3 cellular contexts compared by ENCODE assay signal in the genomic region with DNA sequence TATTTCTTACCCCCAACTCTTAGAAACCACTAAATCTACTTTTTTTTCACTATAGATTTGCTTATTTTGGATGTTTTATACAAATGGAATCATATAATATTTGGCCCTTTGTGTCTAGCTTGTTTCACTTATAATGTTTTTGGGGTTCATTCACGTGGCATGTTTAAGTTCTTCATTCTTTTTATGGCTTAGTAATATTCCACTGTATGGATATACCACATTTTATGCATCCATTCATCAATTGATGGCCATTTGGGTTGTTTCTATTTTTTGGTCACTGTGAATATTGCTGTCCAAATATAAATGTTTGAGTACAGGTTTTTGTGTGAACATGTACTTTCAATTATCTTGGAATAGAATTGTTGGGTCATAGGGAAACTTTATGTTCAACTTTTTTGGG.
TF ChIP-seq lines count a peak whose summit lies in the region.

No MANE protein-coding gene starts in this region.

TF ChIP-seq in SK-N-SH treated with all-trans-retinoic acid at 6 μM for 48 hours, 23 proteins besides CTCF, POLR2A, EP300 and RAD21:
- no peak for TF ChIP-seq ZFP3 (CRISPR knock-in tag; IDR thresholded peaks at IDR 0.05)
- no peak for TF ChIP-seq ZNF70 (CRISPR knock-in tag; IDR thresholded peaks at IDR 0.05)
- no peak for TF ChIP-seq PPARA (CRISPR knock-in tag; IDR thresholded peaks at IDR 0.05; ENCODE audit: borderline replicate concordance)
- peak; percentile 95 for TF ChIP-seq ZNF8 (CRISPR knock-in tag; IDR thresholded peaks at IDR 0.05)

TF ChIP-seq in SK-N-SH, 30 proteins besides CTCF, POLR2A, EP300 and RAD21:
- no peak for TF ChIP-seq TCF12 (IDR thresholded peaks at IDR 0.05)
- no peak for TF ChIP-seq FOSL2 (IDR thresholded peaks at IDR 0.05; ENCODE audit: borderline replicate concordance, low read depth)
- TF ChIP-seq CHD2 (IDR thresholded peaks at IDR 0.05; ENCODE audit: low read length, partially characterized antibody) = no peak
- TF ChIP-seq, protein P1, sequence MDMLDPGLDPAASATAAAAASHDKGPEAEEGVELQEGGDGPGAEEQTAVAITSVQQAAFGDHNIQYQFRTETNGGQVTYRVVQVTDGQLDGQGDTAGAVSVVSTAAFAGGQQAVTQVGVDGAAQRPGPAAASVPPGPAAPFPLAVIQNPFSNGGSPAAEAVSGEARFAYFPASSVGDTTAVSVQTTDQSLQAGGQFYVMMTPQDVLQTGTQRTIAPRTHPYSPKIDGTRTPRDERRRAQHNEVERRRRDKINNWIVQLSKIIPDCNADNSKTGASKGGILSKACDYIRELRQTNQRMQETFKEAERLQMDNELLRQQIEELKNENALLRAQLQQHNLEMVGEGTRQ (IDR thresholded peaks at IDR 0.05; ENCODE audit: borderline replicate concordance, low read depth, low read length) = no peak
- TF ChIP-seq ELF1 (IDR thresholded peaks at IDR 0.05) = no peak
- no peak for TF ChIP-seq POLR2AphosphoS5 (IDR thresholded peaks at IDR 0.05; ENCODE audit: low read depth, low read length)
- no peak for TF ChIP-seq GABPA (IDR thresholded peaks at IDR 0.05; ENCODE audit: low read depth)
- TF ChIP-seq JUND (IDR thresholded peaks at IDR 0.05) = no peak
- TF ChIP-seq, protein P2, sequence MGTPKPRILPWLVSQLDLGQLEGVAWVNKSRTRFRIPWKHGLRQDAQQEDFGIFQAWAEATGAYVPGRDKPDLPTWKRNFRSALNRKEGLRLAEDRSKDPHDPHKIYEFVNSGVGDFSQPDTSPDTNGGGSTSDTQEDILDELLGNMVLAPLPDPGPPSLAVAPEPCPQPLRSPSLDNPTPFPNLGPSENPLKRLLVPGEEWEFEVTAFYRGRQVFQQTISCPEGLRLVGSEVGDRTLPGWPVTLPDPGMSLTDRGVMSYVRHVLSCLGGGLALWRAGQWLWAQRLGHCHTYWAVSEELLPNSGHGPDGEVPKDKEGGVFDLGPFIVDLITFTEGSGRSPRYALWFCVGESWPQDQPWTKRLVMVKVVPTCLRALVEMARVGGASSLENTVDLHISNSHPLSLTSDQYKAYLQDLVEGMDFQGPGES (IDR thresholded peaks at IDR 0.05; ENCODE audit: low read depth, low read length) = no peak
- no peak for TF ChIP-seq TAF1 (IDR thresholded peaks at IDR 0.05; ENCODE audit: borderline replicate concordance, low read depth, low read length)
- no peak for TF ChIP-seq YY1 (IDR thresholded peaks at IDR 0.05; ENCODE audit: low read depth)
- TF ChIP-seq MEF2A (IDR thresholded peaks at IDR 0.05; ENCODE audit: borderline replicate concordance, low read depth) = no peak
- TF ChIP-seq NFIC (IDR thresholded peaks at IDR 0.05; ENCODE audit: borderline replicate concordance) = no peak
- TF ChIP-seq RFX5 (IDR thresholded peaks at IDR 0.05; ENCODE audit: low read length) = no peak
- TF ChIP-seq EZH2phosphoT487 (IDR thresholded peaks at IDR 0.05; ENCODE audit: borderline replicate concordance, low read depth) = no peak
- TF ChIP-seq, protein P3, sequence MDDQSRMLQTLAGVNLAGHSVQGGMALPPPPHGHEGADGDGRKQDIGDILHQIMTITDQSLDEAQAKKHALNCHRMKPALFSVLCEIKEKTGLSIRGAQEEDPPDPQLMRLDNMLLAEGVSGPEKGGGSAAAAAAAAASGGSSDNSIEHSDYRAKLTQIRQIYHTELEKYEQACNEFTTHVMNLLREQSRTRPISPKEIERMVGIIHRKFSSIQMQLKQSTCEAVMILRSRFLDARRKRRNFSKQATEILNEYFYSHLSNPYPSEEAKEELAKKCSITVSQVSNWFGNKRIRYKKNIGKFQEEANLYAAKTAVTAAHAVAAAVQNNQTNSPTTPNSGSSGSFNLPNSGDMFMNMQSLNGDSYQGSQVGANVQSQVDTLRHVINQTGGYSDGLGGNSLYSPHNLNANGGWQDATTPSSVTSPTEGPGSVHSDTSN (IDR thresholded peaks at IDR 0.05) = no peak
- TF ChIP-seq SIN3A (IDR thresholded peaks at IDR 0.05; ENCODE audit: borderline replicate concordance, low read depth, low read length) = no peak
- TF ChIP-seq, protein P4, sequence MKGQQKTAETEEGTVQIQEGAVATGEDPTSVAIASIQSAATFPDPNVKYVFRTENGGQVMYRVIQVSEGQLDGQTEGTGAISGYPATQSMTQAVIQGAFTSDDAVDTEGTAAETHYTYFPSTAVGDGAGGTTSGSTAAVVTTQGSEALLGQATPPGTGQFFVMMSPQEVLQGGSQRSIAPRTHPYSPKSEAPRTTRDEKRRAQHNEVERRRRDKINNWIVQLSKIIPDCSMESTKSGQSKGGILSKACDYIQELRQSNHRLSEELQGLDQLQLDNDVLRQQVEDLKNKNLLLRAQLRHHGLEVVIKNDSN (IDR thresholded peaks at IDR 0.05; ENCODE audit: borderline replicate concordance, low read depth) = no peak
- TF ChIP-seq, protein P5, sequence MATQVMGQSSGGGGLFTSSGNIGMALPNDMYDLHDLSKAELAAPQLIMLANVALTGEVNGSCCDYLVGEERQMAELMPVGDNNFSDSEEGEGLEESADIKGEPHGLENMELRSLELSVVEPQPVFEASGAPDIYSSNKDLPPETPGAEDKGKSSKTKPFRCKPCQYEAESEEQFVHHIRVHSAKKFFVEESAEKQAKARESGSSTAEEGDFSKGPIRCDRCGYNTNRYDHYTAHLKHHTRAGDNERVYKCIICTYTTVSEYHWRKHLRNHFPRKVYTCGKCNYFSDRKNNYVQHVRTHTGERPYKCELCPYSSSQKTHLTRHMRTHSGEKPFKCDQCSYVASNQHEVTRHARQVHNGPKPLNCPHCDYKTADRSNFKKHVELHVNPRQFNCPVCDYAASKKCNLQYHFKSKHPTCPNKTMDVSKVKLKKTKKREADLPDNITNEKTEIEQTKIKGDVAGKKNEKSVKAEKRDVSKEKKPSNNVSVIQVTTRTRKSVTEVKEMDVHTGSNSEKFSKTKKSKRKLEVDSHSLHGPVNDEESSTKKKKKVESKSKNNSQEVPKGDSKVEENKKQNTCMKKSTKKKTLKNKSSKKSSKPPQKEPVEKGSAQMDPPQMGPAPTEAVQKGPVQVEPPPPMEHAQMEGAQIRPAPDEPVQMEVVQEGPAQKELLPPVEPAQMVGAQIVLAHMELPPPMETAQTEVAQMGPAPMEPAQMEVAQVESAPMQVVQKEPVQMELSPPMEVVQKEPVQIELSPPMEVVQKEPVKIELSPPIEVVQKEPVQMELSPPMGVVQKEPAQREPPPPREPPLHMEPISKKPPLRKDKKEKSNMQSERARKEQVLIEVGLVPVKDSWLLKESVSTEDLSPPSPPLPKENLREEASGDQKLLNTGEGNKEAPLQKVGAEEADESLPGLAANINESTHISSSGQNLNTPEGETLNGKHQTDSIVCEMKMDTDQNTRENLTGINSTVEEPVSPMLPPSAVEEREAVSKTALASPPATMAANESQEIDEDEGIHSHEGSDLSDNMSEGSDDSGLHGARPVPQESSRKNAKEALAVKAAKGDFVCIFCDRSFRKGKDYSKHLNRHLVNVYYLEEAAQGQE (IDR thresholded peaks at IDR 0.05; ENCODE audit: low read depth, low read length) = no peak
- no peak for TF ChIP-seq MXI1 (IDR thresholded peaks at IDR 0.05; ENCODE audit: low read depth, low read length)

TF ChIP-seq in GM12878, 131 proteins besides CTCF, POLR2A, EP300 and RAD21:
- TF ChIP-seq GATAD2B (conservative IDR thresholded peaks at IDR 0.05; ENCODE audit: low read depth) (no peak), BMI1 (IDR thresholded peaks at IDR 0.05; ENCODE audit: borderline replicate concordance) (no peak), FOS (IDR thresholded peaks at IDR 0.05; ENCODE audit: borderline replicate concordance, extremely low read depth, insufficient read length) (no peak), NBN (IDR thresholded peaks at IDR 0.05) (no peak), KLF5 (IDR thresholded peaks at IDR 0.05; ENCODE audit: partially characterized antibody) (no peak), STAT1 (conservative IDR thresholded peaks at IDR 0.05) (no peak), SMAD5 (IDR thresholded peaks at IDR 0.05; ENCODE audit: low read depth) (no peak), NFIC (IDR thresholded peaks at IDR 0.05; ENCODE audit: low read depth, low read length) (no peak), PAX5 (IDR thresholded peaks at IDR 0.05; ENCODE audit: borderline replicate concordance, low read depth, low read length) (no peak)
- TF ChIP-seq, protein P6, sequence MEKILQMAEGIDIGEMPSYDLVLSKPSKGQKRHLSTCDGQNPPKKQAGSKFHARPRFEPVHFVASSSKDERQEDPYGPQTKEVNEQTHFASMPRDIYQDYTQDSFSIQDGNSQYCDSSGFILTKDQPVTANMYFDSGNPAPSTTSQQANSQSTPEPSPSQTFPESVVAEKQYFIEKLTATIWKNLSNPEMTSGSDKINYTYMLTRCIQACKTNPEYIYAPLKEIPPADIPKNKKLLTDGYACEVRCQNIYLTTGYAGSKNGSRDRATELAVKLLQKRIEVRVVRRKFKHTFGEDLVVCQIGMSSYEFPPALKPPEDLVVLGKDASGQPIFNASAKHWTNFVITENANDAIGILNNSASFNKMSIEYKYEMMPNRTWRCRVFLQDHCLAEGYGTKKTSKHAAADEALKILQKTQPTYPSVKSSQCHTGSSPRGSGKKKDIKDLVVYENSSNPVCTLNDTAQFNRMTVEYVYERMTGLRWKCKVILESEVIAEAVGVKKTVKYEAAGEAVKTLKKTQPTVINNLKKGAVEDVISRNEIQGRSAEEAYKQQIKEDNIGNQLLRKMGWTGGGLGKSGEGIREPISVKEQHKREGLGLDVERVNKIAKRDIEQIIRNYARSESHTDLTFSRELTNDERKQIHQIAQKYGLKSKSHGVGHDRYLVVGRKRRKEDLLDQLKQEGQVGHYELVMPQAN (conservative IDR thresholded peaks at IDR 0.05) = no peak
